19 cellular contexts compared by ENCODE assay signal in genomic region chr5:39691993-39692392, GRCh38.
DNase-seq lines count a peak whose midpoint lies in the region; ATAC-seq and TF ChIP-seq lines count a peak whose summit lies in the region.
"Had no signal": no experiment of that assay in that cellular context is flagged by ENCODE, and none has a peak within 500 bp of the region (broad histone marks: within the 10 kb centered on the region; RNA-seq: fewer than 3 reads in every experiment).

No MANE protein-coding gene starts in this region.

- intact Hi-C loops in right lobe of liver (cut with DNase I) (no loop called here), sciatic nerve (cut with DNase I) (no loop called here), tibial artery (cut with DNase I; ENCODE audit: low total_unique reads) (no loop called here)

- TF ChIP-seq CTCF in GM12865 (IDR thresholded peaks at IDR 0.05; ENCODE audit: insufficient read depth, low read depth, low read length, missing control alignments) (peak; percentile 8), choroid plexus epithelial cell (conservative IDR thresholded peaks at IDR 0.05; ENCODE audit: low read depth, low read length) (peak; percentile 52), right lobe of liver (IDR thresholded peaks at IDR 0.05) (peak; percentile 42 to 64 (median 52)), tibial artery (IDR thresholded peaks at IDR 0.05) (no peak)

- H3K27me3 ChIP-seq in right lobe of liver (no peaks in the 10 kb centered on the region), tibial artery (no peaks in the 10 kb centered on the region)
- H3K27me3 ChIP-seq: ascending aorta, left lung, right atrium auricular region had no signal

- H3K27ac ChIP-seq in right lobe of liver (no peak overlapping the region), tibial artery (no peak overlapping the region)
- H3K27ac ChIP-seq: ascending aorta, left lung, right atrium auricular region had no signal

- ATAC-seq in right lobe of liver = peak; percentile 80 to 91 (median 86)
- no peak for ATAC-seq in sciatic nerve
- ATAC-seq: effector memory CD8-positive, alpha-beta T cell; left lung; natural killer cell treated with Interleukin-12 subunit alpha and Interleukin-12 subunit beta and Interleukin-15 and Interleukin-18, amount 100 ng/mL, for 72 hours; stimulated activated memory B cell treated with anti-CD40 and anti-IgM and Interleukin-4, amounts not matched to agents 10 μg/mL and 1 μg/mL and 100 μg/mL, for 72 hours had no signal

- H3K4me1 ChIP-seq in right lobe of liver (peaks cover 0 to 6% (median 0%) of the 10 kb centered on the region in 4 donors), tibial artery (no peaks in the 10 kb centered on the region)
- H3K4me1 ChIP-seq: ascending aorta, left lung, right atrium auricular region had no signal

- H3K9me3 ChIP-seq in right lobe of liver (no peaks in the 10 kb centered on the region), tibial artery (peaks cover 0 to 10% (median 6%) of the 10 kb centered on the region in 3 donors)

- WGBS in right lobe of liver (ENCODE audit: insufficient coverage, low coverage, low lambda C conversion rate, missing lambda C conversion rate) = 62% methylated on average over 2 of the region's 2 CpGs

- in situ Hi-C loops in ACHN (cut with HindIII; ENCODE audit: low pct_ligation_motif_present, low pct_unique_long_range_greater_than_20kb, low sequenced_read_pairs) = no loop called here

- no peaks in the 10 kb centered on the region for H3K36me3 ChIP-seq in right lobe of liver
- H3K36me3 ChIP-seq in tibial artery = no peaks in the 10 kb centered on the region
- H3K36me3 ChIP-seq: ascending aorta, left lung, right atrium auricular region had no signal

- TF ChIP-seq POLR2A in right lobe of liver (IDR thresholded peaks at IDR 0.05) = no peak

- H3K4me3 ChIP-seq in GM12865 (ENCODE audit: low read depth, low read length) (no peak overlapping the region), choroid plexus epithelial cell (ENCODE audit: low read depth, low read length) (no peak overlapping the region), right lobe of liver (no peak overlapping the region), tibial artery (no peak overlapping the region)
- H3K4me3 ChIP-seq: ascending aorta, left lung, right atrium auricular region had no signal

- no peak for DNase-seq in GM12865 (ENCODE audit: low read depth)
- DNase-seq in M059J (ENCODE audit: low read depth) = peak; percentile 31
- peak; percentile 42 for DNase-seq in choroid plexus epithelial cell (ENCODE audit: low read depth)
- no peak for DNase-seq in right lobe of liver
- no peak for DNase-seq in sciatic nerve (ENCODE audit: low spot score)
- DNase-seq in DMS153 (lab: John Stamatoyannopoulos, UW) = no peak
- no peak for DNase-seq in tibial artery
- no peak for DNase-seq in ACHN
- DNase-seq: activated CD4-positive, alpha-beta T cell treated with anti-CD3 and anti-CD28 coated beads, Interleukin-2, amount 50 U/mL, for 1 hour; C1 segment of cervical spinal cord; effector memory CD8-positive, alpha-beta T cell; GOT3; left lung; NCI-H2227 treated with DMSO at 0.1 percent for 48 hours; stimulated activated CD4-positive, alpha-beta T cell treated with anti-CD3 and anti-CD28 coated beads, Interleukin-4, amount 100 ng/mL, for 4 hours had no signal

Comparison
In these comparisons a context has a peak if more than half of its experiments do, and no peak if none do; other contexts are left out.
1. DNase-seq: peak in M059J (single experiment) and choroid plexus epithelial cell (single experiment); none in GM12865 (single experiment), right lobe of liver (0 of 3), sciatic nerve (single experiment), DMS153 (single experiment), tibial artery (0 of 2) and ACHN (single experiment).
2. CTCF ChIP-seq: peak in GM12865 (single experiment), choroid plexus epithelial cell (single experiment) and right lobe of liver (4 of 4); none in tibial artery (0 of 2).